Comparison of ENCODE assay signal across 9 cellular contexts in genomic region chr5:143023447-143024096, GRCh38.
DNase-seq lines count a peak whose midpoint lies in the region; ATAC-seq and TF ChIP-seq lines count a peak whose summit lies in the region.
"Had no signal": no experiment of that assay in that cellular context is flagged by ENCODE, and none has a peak within 500 bp of the region (broad histone marks: within the 10 kb centered on the region; RNA-seq: fewer than 3 reads in every experiment).

No MANE protein-coding gene starts in this region.

- no peaks in the 10 kb centered on the region for H3K9me3 ChIP-seq in transverse colon

- H2AFZ ChIP-seq in GM23338 = no peak overlapping the region

- 56 to 71% methylated on average over 4 to 9 of the region's 9 CpGs for WGBS in transverse colon (ENCODE audit: low coverage in 1 of 2), 2 donors

- H3K36me3 ChIP-seq in GM23338 (ENCODE audit: insufficient read depth) = no peaks in the 10 kb centered on the region
- H3K36me3 ChIP-seq in transverse colon = no peaks in the 10 kb centered on the region

- no peaks in the 10 kb centered on the region for H3K9me2 ChIP-seq in GM23338 (ENCODE audit: insufficient read depth)

- H3K79me2 ChIP-seq in GM23338 (replicated peaks; ENCODE audit: insufficient read depth) = no peaks in the 10 kb centered on the region

- no peak overlapping the region for H3K4me2 ChIP-seq in GM23338

- no peak for TF ChIP-seq CTCF in GM23338 (conservative IDR thresholded peaks at IDR 0.05; ENCODE audit: low read depth in 2 of 2)
- peak in 1 of 5 experiments; percentile 7 for TF ChIP-seq CTCF in transverse colon (IDR thresholded peaks at IDR 0.05)

- peaks cover 45% of the 10 kb centered on the region for H3K27me3 Mint-ChIP-seq in activated CD8-positive, alpha-beta memory T cell treated with anti-CD3 and anti-CD28 coated beads, Interleukin-2, amount 10 ng/mL, durations not matched to agents 7 days and 5 days
- H3K27me3 Mint-ChIP-seq in GM23338 (ENCODE audit: insufficient read depth, low read depth, poor library complexity) = peaks cover 3% of the 10 kb centered on the region

- H3K4me3 ChIP-seq in GM23338 = no peak overlapping the region
- H3K4me3 ChIP-seq in transverse colon = no peak overlapping the region

- ATAC-seq in activated CD8-positive, alpha-beta memory T cell treated with anti-CD3 and anti-CD28 coated beads, Interleukin-2, amount 10 ng/mL, durations not matched to agents 7 days and 5 days = peak; percentile 88
- ATAC-seq in GM23338 (peak; percentile 55; the same call in 2 of the 3 replicates), left cardiac atrium (peak; percentile 94 to 95)

- H3K4me1 ChIP-seq in GM23338 (ENCODE audit: insufficient read depth) = peaks cover 7% of the 10 kb centered on the region
- peaks cover 0 to 8% (median 4%) of the 10 kb centered on the region in 4 donors for H3K4me1 ChIP-seq in transverse colon

- in situ Hi-C loops in transverse colon (cut with MboI; ENCODE audit: low pct_ligation_motif_present in 1 of 4, low pct_unique_long_range_greater_than_20kb in 1 of 4, low sequenced_read_pairs in 3 of 4) = loop anchor here in 1 of 4 donors (25.0 kb wide), 2 partner anchors 389 to 789 kb away; partner anchors contain the start of genes HMHB1 and NR3C1

- no peak overlapping the region for H3K4me3 Mint-ChIP-seq in activated CD8-positive, alpha-beta memory T cell treated with anti-CD3 and anti-CD28 coated beads, Interleukin-2, amount 10 ng/mL, durations not matched to agents 7 days and 5 days
- H3K4me3 Mint-ChIP-seq in GM23338 = no peak overlapping the region

- CTCF ChIA-PET in activated CD8-positive, alpha-beta memory T cell treated with anti-CD3 and anti-CD28 coated beads, Interleukin-2, amount 10 ng/mL, durations not matched to agents 7 days and 5 days (lab: Charles Lee) = interaction anchor here (1.1 to 1.6 kb wide), 4 partner anchors 14 to 802 kb away, joined by 4 to 6 read pairs (median 5); partner anchors contain the start of gene NR3C1

- H4K20me1 ChIP-seq in GM23338 (replicated peaks; ENCODE audit: insufficient read depth) = no peaks in the 10 kb centered on the region

- H3K27ac ChIP-seq in GM23338 (ENCODE audit: low read depth) (no peak overlapping the region), transverse colon (peak overlapping the region in 1 of 4 donors; percentile 20)

- H3K27me3 ChIP-seq in GM23338 (ENCODE audit: insufficient read depth) (no peaks in the 10 kb centered on the region), transverse colon (no peaks in the 10 kb centered on the region)

- no peak for TF ChIP-seq POLR2A in transverse colon (IDR thresholded peaks at IDR 0.05)

- TF ChIP-seq EP300 in transverse colon (IDR thresholded peaks at IDR 0.05; ENCODE audit: low read depth) = no peak

- H3K27ac Mint-ChIP-seq in activated CD8-positive, alpha-beta memory T cell treated with anti-CD3 and anti-CD28 coated beads, Interleukin-2, amount 10 ng/mL, durations not matched to agents 7 days and 5 days = no peak overlapping the region
- H3K27ac Mint-ChIP-seq in GM23338 = peak overlapping the region; percentile 12; the same call in 1 of the 2 replicates

- DNase-seq in activated CD8-positive, alpha-beta memory T cell treated with anti-CD3 and anti-CD28 coated beads, Interleukin-2, amount 10 ng/mL, durations not matched to agents 7 days and 5 days = peak; percentile 85
- no peak for DNase-seq in activated CD8-positive, alpha-beta memory T cell treated with anti-CD3 and anti-CD28 coated beads, Interleukin-2, amount 50 U/mL, for 4 hours
- DNase-seq in GM23338 (ENCODE audit: low spot score) = peak; percentile 10
- peak; percentile 65 for DNase-seq in RPMI8226
- DNase-seq in left cardiac atrium = peak; percentile 57
- DNase-seq in transverse colon = peak; percentile 18
- DNase-seq in amniotic stem cell (lab: John Stamatoyannopoulos, UW) = no peak
- no peak for DNase-seq in iPS-NIHi7 (ENCODE audit: extremely low spot score)

- peaks cover 38% of the 10 kb centered on the region for H3K4me1 Mint-ChIP-seq in activated CD8-positive, alpha-beta memory T cell treated with anti-CD3 and anti-CD28 coated beads, Interleukin-2, amount 10 ng/mL, durations not matched to agents 7 days and 5 days
- peaks cover 24% of the 10 kb centered on the region for H3K4me1 Mint-ChIP-seq in GM23338

- H3F3A ChIP-seq in GM23338 (replicated peaks; ENCODE audit: low read depth) = no peaks in the 10 kb centered on the region

- intact Hi-C loops in left cardiac atrium (cut with DNase I) (no loop called here), transverse colon (cut with DNase I; ENCODE audit: low total_unique reads) (loop anchor here (5.0 kb wide), 1 partner anchor 379 kb away; the partner anchor contains the start of gene NR3C1)

- peaks cover 22% of the 10 kb centered on the region for H3K36me3 Mint-ChIP-seq in activated CD8-positive, alpha-beta memory T cell treated with anti-CD3 and anti-CD28 coated beads, Interleukin-2, amount 10 ng/mL, durations not matched to agents 7 days and 5 days
- H3K36me3 Mint-ChIP-seq in GM23338 (ENCODE audit: low read depth) = no peaks in the 10 kb centered on the region

- H3K9me3 Mint-ChIP-seq in activated CD8-positive, alpha-beta memory T cell treated with anti-CD3 and anti-CD28 coated beads, Interleukin-2, amount 10 ng/mL, durations not matched to agents 7 days and 5 days (ENCODE audit: low read depth) = no peaks in the 10 kb centered on the region
- H3K9me3 Mint-ChIP-seq in GM23338 = no peaks in the 10 kb centered on the region
- H3K9me3 Mint-ChIP-seq: nephron had no signal

TF ChIP-seq in GM23338, 12 proteins besides CTCF, POLR2A, EP300 and RAD21 (continues in another document):
- TF ChIP-seq NANOG (IDR thresholded peaks at IDR 0.05; ENCODE audit: borderline replicate concordance) (no peak), ETS1 (IDR thresholded peaks at IDR 0.05) (no peak), ZNF462 (CRISPR knock-in tag; IDR thresholded peaks at IDR 0.05) (no peak), ZNF114 (CRISPR knock-in tag; IDR thresholded peaks at IDR 0.05) (no peak)

Comparison
In these comparisons a context has a peak if more than half of its experiments do, and no peak if none do; other contexts are left out.
1. DNase-seq: peak in activated CD8-positive, alpha-beta memory T cell treated with anti-CD3 and anti-CD28 coated beads, Interleukin-2, amount 10 ng/mL, durations not matched to agents 7 days and 5 days (single experiment), GM23338 (single experiment), RPMI8226 (single experiment), left cardiac atrium (single experiment) and transverse colon (single experiment); none in activated CD8-positive, alpha-beta memory T cell treated with anti-CD3 and anti-CD28 coated beads, Interleukin-2, amount 50 U/mL, for 4 hours (single experiment), amniotic stem cell (single experiment) and iPS-NIHi7 (single experiment).
2. Peak in every context shown above with its lines, with median percentiles within 50 percentile points of each other: ATAC-seq.